In the genomic region with DNA sequence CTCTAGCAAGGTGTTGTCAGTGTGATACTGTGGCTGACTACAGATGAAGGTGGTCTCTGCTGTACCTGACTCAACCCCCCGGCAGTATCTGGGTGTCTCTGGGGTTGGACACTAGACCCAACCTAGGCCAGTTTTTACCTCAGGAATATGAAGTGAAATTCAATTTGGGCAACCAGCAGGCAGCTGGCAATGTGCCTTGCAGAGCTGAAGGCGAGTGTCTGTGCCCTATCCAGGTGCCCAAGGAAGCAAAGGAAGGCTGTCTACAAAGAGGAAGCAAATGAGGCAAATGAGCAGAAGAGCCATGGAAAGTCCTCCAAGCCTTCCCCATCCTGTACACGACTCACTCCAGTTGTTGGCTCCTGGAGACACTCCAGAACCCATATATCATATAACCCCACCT, we compare ENCODE assay signal across 21 cellular contexts.
DNase-seq lines count a peak whose midpoint lies in the region; ATAC-seq and TF ChIP-seq lines count a peak whose summit lies in the region.
"Had no signal": no experiment of that assay in that cellular context is flagged by ENCODE, and none has a peak within 500 bp of the region (broad histone marks: within the 10 kb centered on the region; RNA-seq: fewer than 3 reads in every experiment).

No MANE protein-coding gene starts in this region.

- no peak for TF ChIP-seq CTCF in mammary epithelial cell (conservative IDR thresholded peaks at IDR 0.05 in 1 of 2, IDR thresholded peaks at IDR 0.05 in 1 of 2; ENCODE audit: extremely low read depth in 1 of 2, insufficient read depth in 1 of 2, low read depth in 1 of 2, low read length in 2 of 2)

- H2AFZ ChIP-seq in GM23248 (no peak overlapping the region), mammary epithelial cell (ENCODE audit: low read depth, low read length) (no peak overlapping the region)

- no peak for ATAC-seq in HG02763 (IDR thresholded peaks at IDR 0.05; ENCODE audit: unreplicated experiment)
- ATAC-seq: A549 had no signal

- H3K9me3 ChIP-seq in GM23248 (ENCODE audit: low read depth) (no peaks in the 10 kb centered on the region), mammary epithelial cell (replicated peaks; ENCODE audit: insufficient read depth, low read length) (no peaks in the 10 kb centered on the region)
- H3K9me3 ChIP-seq: SK-N-SH had no signal

- H4K20me1 ChIP-seq in GM23248 (ENCODE audit: insufficient read depth), result no peaks in the 10 kb centered on the region
- no peaks in the 10 kb centered on the region for H4K20me1 ChIP-seq in mammary epithelial cell (ENCODE audit: insufficient read depth, low read length)
- H4K20me1 ChIP-seq: BLaER1 treated with 17β-estradiol and CSF1 and Interleukin-3, amounts not matched to agents 10 nM and 100 nM had no signal

- dilution Hi-C loops in mammary epithelial cell (cut with HindIII; ENCODE audit: low sequenced_read_pairs), result no loop called here

- in situ Hi-C loops in GM23248 (cut with MboI) (no loop called here), mammary epithelial cell (cut with MboI; ENCODE audit: low sequenced_read_pairs in 2 of 2) (no loop called here)

- H3K27me3 ChIP-seq in GM23248 (replicated peaks; ENCODE audit: insufficient read depth) (no peaks in the 10 kb centered on the region), mammary epithelial cell (ENCODE audit: insufficient read depth, low read length) (no peaks in the 10 kb centered on the region)

- no peak overlapping the region for H3K4me3 ChIP-seq in GM23248
- H3K4me3 ChIP-seq in mammary epithelial cell (replicated peaks in 1 of 3; ENCODE audit: insufficient read depth in 1 of 3, low read depth in 2 of 3, low read length in 3 of 3), result no peak overlapping the region
- H3K4me3 ChIP-seq: A549; BLaER1 treated with 17β-estradiol and CSF1 and Interleukin-3, amounts not matched to agents 10 nM and 100 nM had no signal

- H3K9me2 ChIP-seq in GM23248 (ENCODE audit: insufficient read depth), result no peaks in the 10 kb centered on the region
- H3K9me2 ChIP-seq: SK-N-SH had no signal

- H3K4me2 ChIP-seq in GM23248 (ENCODE audit: unreplicated experiment), result no peak overlapping the region
- H3K4me2 ChIP-seq in mammary epithelial cell (ENCODE audit: insufficient read depth, low read depth, low read length), result no peak overlapping the region
- H3K4me2 ChIP-seq: A549; BLaER1 treated with 17β-estradiol and CSF1 and Interleukin-3, amounts not matched to agents 10 nM and 100 nM; SK-N-SH had no signal

- intact Hi-C loops in mammary epithelial cell (cut with micrococcal nuclease), result no loop called here

- H3K27ac ChIP-seq in GM23248, result no peak overlapping the region
- H3K27ac ChIP-seq in mammary epithelial cell (ENCODE audit: insufficient read depth, low read depth, low read length), result no peak overlapping the region
- H3K27ac ChIP-seq: A549; BLaER1 treated with 17β-estradiol and CSF1 and Interleukin-3, amounts not matched to agents 10 nM and 100 nM; HL-60 had no signal

- CTCF ChIA-PET in mammary epithelial cell (lab: Charles Lee; ENCODE audit: low non-redundant PET), result no interaction called here

- H3K36me3 ChIP-seq in GM23248 (ENCODE audit: low read depth), result no peaks in the 10 kb centered on the region
- no peaks in the 10 kb centered on the region for H3K36me3 ChIP-seq in mammary epithelial cell (ENCODE audit: insufficient read depth, low read length)
- H3K36me3 ChIP-seq: BLaER1 treated with 17β-estradiol and CSF1 and Interleukin-3, amounts not matched to agents 10 nM and 100 nM had no signal

- peaks cover 6% of the 10 kb centered on the region; the same call in 1 of the 2 replicates for H3F3A ChIP-seq in GM23248 (ENCODE audit: insufficient read depth)

- H3K4me1 ChIP-seq in GM23248 (ENCODE audit: insufficient read depth) (peaks cover 16% of the 10 kb centered on the region), mammary epithelial cell (ENCODE audit: insufficient read depth, low read length) (no peaks in the 10 kb centered on the region)

- 69 to 77% methylated on average over 3 of the region's 3 CpGs for WGBS in GM23248 (ENCODE audit: low coverage in 1 of 2, low lambda C conversion rate in 2 of 2, missing lambda C conversion rate in 2 of 2), 2 experiments
- WGBS in mammary epithelial cell (ENCODE audit: low coverage, missing lambda C conversion rate), result 59% methylated on average over 3 of the region's 3 CpGs

- peak; percentile 21 for DNase-seq in NCI-H510A treated with DMSO at 0.1 percent for 48 hours (lab: John Stamatoyannopoulos, UW)
- DNase-seq in NCI-H510A (lab: John Stamatoyannopoulos, UW), result no peak
- peak; percentile 21 for DNase-seq in GM23248
- peak; percentile 58 for DNase-seq in cerebellum (ENCODE audit: low spot score)
- no peak for DNase-seq in RKO (ENCODE audit: low spot score)
- no peak for DNase-seq in mammary epithelial cell
- DNase-seq: AML-193; CD4-positive, alpha-beta T cell; GOT3; HCEC 1CT; NCI-H1092 treated with DMSO at 0.1 percent for 48 hours; NCI-H1436; NCI-H187; NCI-H2107; NCI-H446 treated with DMSO at 0.1 percent for 48 hours; SK-N-SH; SW 1271 had no signal

- H3K9ac ChIP-seq in GM23248 (no peak overlapping the region), mammary epithelial cell (ENCODE audit: insufficient read depth, low read length) (no peak overlapping the region)
- H3K9ac ChIP-seq: BLaER1 treated with 17β-estradiol and CSF1 and Interleukin-3, amounts not matched to agents 10 nM and 100 nM; SK-N-SH had no signal

- H3K79me2 ChIP-seq in GM23248 (ENCODE audit: insufficient read depth), result no peaks in the 10 kb centered on the region
- no peaks in the 10 kb centered on the region for H3K79me2 ChIP-seq in mammary epithelial cell (ENCODE audit: insufficient read depth, low read length)

- BruUV-seq in mammary epithelial cell (replicated peaks; lab: Mats Ljungman, UMichigan), result no TSS peak

Comparison
In these comparisons a context has a peak if more than half of its experiments do, and no peak if none do; other contexts are left out.
1. DNase-seq: peak in NCI-H510A treated with DMSO at 0.1 percent for 48 hours (single experiment), GM23248 (single experiment) and cerebellum (single experiment); none in NCI-H510A (single experiment), RKO (single experiment) and mammary epithelial cell (single experiment).